In genomic region chr1:43367026-43367903, GRCh38 we compare ENCODE assay signal across 1 cellular context.
A peak's percentile ranks its signal among the peaks of the same experiment; 100 is the strongest.
TF ChIP-seq lines count a peak whose summit lies in the region.

No MANE protein-coding gene starts in this region.

TF ChIP-seq in K562, 482 proteins besides CTCF, POLR2A, EP300 and RAD21 (continued from another document and continues in another):
- TF ChIP-seq RREB1 (CRISPR knock-in tag; IDR thresholded peaks at IDR 0.05) (0 out of 2 replicates have a peak, but pooled peaks have one; percentile 15), JUN (IDR thresholded peaks at IDR 0.05; ENCODE audit: borderline replicate concordance, low read depth, low read length) (no peak), JUN (CRISPR knock-in tag; IDR thresholded peaks at IDR 0.05; ENCODE audit: borderline replicate concordance) (0 out of 2 replicates have a peak, but pooled peaks have one; percentile 32), SAFB2 (IDR thresholded peaks at IDR 0.05; ENCODE audit: borderline replicate concordance, low read depth, low read length, severe bottlenecking) (no peak), MYNN (IDR thresholded peaks at IDR 0.05) (0 out of 2 replicates have a peak, but pooled peaks have one; percentile 28), MYNN (CRISPR knock-in tag; IDR thresholded peaks at IDR 0.05) (no peak), TBL1XR1 (IDR thresholded peaks at IDR 0.05; ENCODE audit: low read length in 2 of 2) (0 out of 4 replicates have a peak, but pooled peaks of 1 of the 2 experiments have one; percentile 49), ARNT (IDR thresholded peaks at IDR 0.05) (0 out of 4 replicates have a peak, but pooled peaks of 1 of the 2 experiments have one; percentile 36), E2F6 (IDR thresholded peaks at IDR 0.05; ENCODE audit: borderline replicate concordance in 1 of 2, extremely low read depth in 1 of 2, insufficient read depth in 1 of 2, insufficient read length in 1 of 2, low read depth in 1 of 2, low read length in 1 of 2, poor library complexity in 1 of 2, severe bottlenecking in 1 of 2) (peak; percentile 66 to 87), ZNF561 (CRISPR knock-in tag; conservative IDR thresholded peaks at IDR 0.05) (no peak), E2F5 (CRISPR knock-in tag; IDR thresholded peaks at IDR 0.05) (no peak), NFIC (IDR thresholded peaks at IDR 0.05) (peak; percentile 76), SOX6 (IDR thresholded peaks at IDR 0.05) (peak; percentile 57), TCF7L2 (IDR thresholded peaks at IDR 0.05; ENCODE audit: low read depth, low read length) (no peak), COPS2 (conservative IDR thresholded peaks at IDR 0.05) (no peak), GABPB2 (CRISPR knock-in tag; conservative IDR thresholded peaks at IDR 0.05) (peak; percentile 49; the same call in 1 of the 2 replicates), MTA2 (IDR thresholded peaks at IDR 0.05; ENCODE audit: low read depth) (peak; percentile 75), ZMIZ1 (IDR thresholded peaks at IDR 0.05; ENCODE audit: low read depth in 2 of 2, low read length in 2 of 2) (peak in 1 of 2 experiments; percentile 75; a peak in 2 of 4 replicates), SMARCE1 (IDR thresholded peaks at IDR 0.05) (peak; percentile 68), CBX3 (IDR thresholded peaks at IDR 0.05; ENCODE audit: borderline replicate concordance in 1 of 2, low read length in 2 of 2) (peak in 1 of 2 experiments; percentile 57; a peak in 1 of 3 replicates), HNRNPUL1 (IDR thresholded peaks at IDR 0.05; ENCODE audit: low read length) (no peak), TFAP4 (CRISPR knock-in tag; IDR thresholded peaks at IDR 0.05; ENCODE audit: borderline replicate concordance) (peak; percentile 80), CHD1 (IDR thresholded peaks at IDR 0.05; ENCODE audit: low read length) (peak; percentile 55), RCOR1 (IDR thresholded peaks at IDR 0.05; ENCODE audit: borderline replicate concordance in 1 of 2, low read depth in 2 of 2, low read length in 2 of 2) (peak; percentile 26 to 82; a peak in 3 of 4 replicates), RBM34 (IDR thresholded peaks at IDR 0.05; ENCODE audit: borderline replicate concordance, insufficient read depth, low read length) (no peak), SAFB (IDR thresholded peaks at IDR 0.05; ENCODE audit: borderline replicate concordance, low read depth, low read length) (peak; percentile 87), RBM22 (IDR thresholded peaks at IDR 0.05; ENCODE audit: low read depth, low read length, poor library complexity, severe bottlenecking) (peak; percentile 73), KAT7 (CRISPR knock-in tag; IDR thresholded peaks at IDR 0.05; ENCODE audit: borderline replicate concordance) (no peak; the same call in 1 of the 2 replicates), PRPF4 (IDR thresholded peaks at IDR 0.05; ENCODE audit: insufficient read depth, low read depth, low read length, poor library complexity, severe bottlenecking) (no peak), MEF2D (tag; conservative IDR thresholded peaks at IDR 0.05; ENCODE audit: low read depth) (no peak), CBX1 (IDR thresholded peaks at IDR 0.05; ENCODE audit: low read depth) (0 out of 2 replicates have a peak, but pooled peaks have one; percentile 12), LCOR (CRISPR knock-in tag; IDR thresholded peaks at IDR 0.05) (0 out of 2 replicates have a peak, but pooled peaks have one; percentile 13), ARID2 (IDR thresholded peaks at IDR 0.05) (no peak), HINFP (tag; conservative IDR thresholded peaks at IDR 0.05; ENCODE audit: low read depth) (no peak), TGIF2 (CRISPR knock-in tag; IDR thresholded peaks at IDR 0.05) (0 out of 2 replicates have a peak, but pooled peaks have one; percentile 35)
